12 cellular contexts compared by ENCODE assay signal in the genomic region with DNA sequence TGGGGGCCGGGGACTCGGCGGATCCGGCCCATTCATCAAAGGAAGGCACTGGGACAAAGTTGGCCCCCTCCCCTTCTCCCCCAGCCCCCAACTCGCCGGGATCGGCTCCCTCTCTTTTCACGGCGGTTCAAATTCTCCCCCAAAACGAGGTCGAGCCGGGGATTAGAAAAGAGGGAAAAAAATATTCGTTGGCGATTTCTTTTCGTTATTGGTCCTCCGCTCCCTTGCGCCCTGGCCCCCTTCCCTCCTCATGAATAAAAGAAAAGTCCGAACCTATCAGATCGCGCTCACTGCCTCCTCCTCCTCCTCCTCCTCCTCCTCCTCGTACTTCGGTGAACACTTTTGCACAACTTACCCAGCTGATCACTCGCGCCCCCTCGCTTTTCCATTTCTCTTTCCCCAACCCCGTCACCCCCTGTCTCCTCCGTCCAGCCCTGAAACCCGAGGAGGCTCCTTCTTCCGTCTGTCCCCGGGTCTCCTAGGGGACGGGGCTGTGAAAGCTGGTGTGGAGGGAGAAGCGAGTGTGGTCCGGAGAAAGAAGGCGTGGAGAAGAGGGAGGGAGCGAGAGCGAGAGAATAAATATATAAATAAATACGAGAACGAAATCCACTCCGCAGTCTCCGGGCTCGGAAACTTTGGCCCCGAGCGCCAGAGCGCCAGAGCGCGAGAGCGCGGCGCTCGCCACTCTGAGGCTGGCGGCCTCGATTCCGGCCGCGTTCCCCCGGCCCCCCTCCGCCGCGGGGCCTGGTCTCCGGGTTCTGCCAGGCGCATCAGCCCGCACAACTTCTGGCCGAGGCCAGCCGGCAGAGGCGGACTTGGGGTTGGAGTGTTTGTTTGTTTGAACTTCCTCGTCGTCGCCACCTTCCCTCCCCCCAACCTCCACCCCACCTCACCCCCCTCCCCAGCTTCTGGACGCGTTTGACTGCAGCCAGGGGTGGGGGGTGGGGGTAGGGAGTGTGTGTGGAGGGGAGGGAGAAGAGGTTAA. TPM values are rescaled to one million over a fixed set of nuclear protein-coding genes. Genes with fewer than 3 reads are reported as not detected.
DNase-seq lines count a peak whose midpoint lies in the region; ATAC-seq and TF ChIP-seq lines count a peak whose summit lies in the region.
"Had no signal": no experiment of that assay in that cellular context is flagged by ENCODE, and none has a peak within 500 bp of the region (broad histone marks: within the 10 kb centered on the region; RNA-seq: fewer than 3 reads in every experiment).

A gene (plus strand): TSS at position 336 of the 985 bp plus-strand sequence. CDS start 758 bp downstream, outside the sequence.

- peaks cover 83% of the 10 kb centered on the region for H3K27me3 Mint-ChIP-seq in activated CD4-positive, alpha-beta T cell treated with anti-CD3 and anti-CD28 coated beads, Interleukin-2, amount 10 ng/mL, durations not matched to agents 24 days and 14 days

- H3K27ac Mint-ChIP-seq in activated CD4-positive, alpha-beta T cell treated with anti-CD3 and anti-CD28 coated beads, Interleukin-2, amount 10 ng/mL, durations not matched to agents 24 days and 14 days = peak within 1 kb of the TSS; percentile 64
- H3K27ac Mint-ChIP-seq: memory B cell had no signal

- H3K4me1 Mint-ChIP-seq in activated CD4-positive, alpha-beta T cell treated with anti-CD3 and anti-CD28 coated beads, Interleukin-2, amount 10 ng/mL, durations not matched to agents 24 days and 14 days = peaks cover 7% of the 10 kb centered on the region

- H3K4me3 Mint-ChIP-seq in activated CD4-positive, alpha-beta T cell treated with anti-CD3 and anti-CD28 coated beads, Interleukin-2, amount 10 ng/mL, durations not matched to agents 24 days and 14 days = no peak within 1 kb of the TSS
- H3K4me3 Mint-ChIP-seq: memory B cell had no signal

- POLR2A ChIA-PET in HEK293T (lab: Yijun Ruan, JAX) = no interaction called here

- DNase-seq in activated CD4-positive, alpha-beta T cell treated with anti-CD3 and anti-CD28 coated beads, Interleukin-2, amount 10 ng/mL, durations not matched to agents 24 days and 14 days = no peak
- DNase-seq in activated CD4-positive, alpha-beta T cell treated with anti-CD3 and anti-CD28 coated beads for 48 hours = no peak
- DNase-seq in HEK293T (ENCODE audit: extremely low spot score) (peak; percentile 40), iPS DF 19.7 (ENCODE audit: low read depth, low spot score) (peak; percentile 89), retina (peak; percentile 75), islet precursor cell (no peak), D341Med (ENCODE audit: low spot score) (no peak)
- DNase-seq: NCI-H1092, sigmoid colon had no signal

- H3K36me3 Mint-ChIP-seq in activated CD4-positive, alpha-beta T cell treated with anti-CD3 and anti-CD28 coated beads, Interleukin-2, amount 10 ng/mL, durations not matched to agents 24 days and 14 days (ENCODE audit: low read depth) = peaks cover 5% of the 10 kb centered on the region

- CTCF ChIA-PET in HEK293T (lab: Yijun Ruan, JAX) = no interaction called here

- intact Hi-C loops in activated CD4-positive, alpha-beta T cell treated with anti-CD3 and anti-CD28 coated beads, Interleukin-2, amount 10 ng/mL, durations not matched to agents 24 days and 14 days (cut with micrococcal nuclease) = no loop called here

- no peaks in the 10 kb centered on the region for H3K9me3 Mint-ChIP-seq in activated CD4-positive, alpha-beta T cell treated with anti-CD3 and anti-CD28 coated beads, Interleukin-2, amount 10 ng/mL, durations not matched to agents 24 days and 14 days
- H3K9me3 Mint-ChIP-seq: memory B cell had no signal

- ATAC-seq in HG02678 (IDR thresholded peaks at IDR 0.05; ENCODE audit: unreplicated experiment) = no peak

TF ChIP-seq in HEK293T, 16 proteins besides CTCF, POLR2A, EP300 and RAD21:
- TF ChIP-seq HDGF (IDR thresholded peaks at IDR 0.05; ENCODE audit: borderline replicate concordance) (no peak), ZNF384 (IDR thresholded peaks at IDR 0.05) (no peak), L3MBTL2 (conservative IDR thresholded peaks at IDR 0.05) (no peak), TARDBP (IDR thresholded peaks at IDR 0.05) (no peak)
TF ChIP-seq in HEK293T: peak in this region for 0.

RNA-seq across cellular contexts. Expression of the gene that starts here (rescaled TPM):
- not detected in 2 replicates for total RNA-seq in activated CD4-positive, alpha-beta T cell treated with anti-CD3 and anti-CD28 coated beads, Interleukin-2, amount 10 ng/mL, durations not matched to agents 24 days and 14 days
- total RNA-seq: sigmoid colon, ureter had no signal

Comparison
In these comparisons a context has a peak if more than half of its experiments do, and no peak if none do; other contexts are left out.
1. DNase-seq: peak in HEK293T (single experiment), iPS DF 19.7 (single experiment) and retina (single experiment); none in activated CD4-positive, alpha-beta T cell treated with anti-CD3 and anti-CD28 coated beads, Interleukin-2, amount 10 ng/mL, durations not matched to agents 24 days and 14 days (single experiment), activated CD4-positive, alpha-beta T cell treated with anti-CD3 and anti-CD28 coated beads for 48 hours (single experiment), islet precursor cell (single experiment) and D341Med (single experiment).